In the genomic region with DNA sequence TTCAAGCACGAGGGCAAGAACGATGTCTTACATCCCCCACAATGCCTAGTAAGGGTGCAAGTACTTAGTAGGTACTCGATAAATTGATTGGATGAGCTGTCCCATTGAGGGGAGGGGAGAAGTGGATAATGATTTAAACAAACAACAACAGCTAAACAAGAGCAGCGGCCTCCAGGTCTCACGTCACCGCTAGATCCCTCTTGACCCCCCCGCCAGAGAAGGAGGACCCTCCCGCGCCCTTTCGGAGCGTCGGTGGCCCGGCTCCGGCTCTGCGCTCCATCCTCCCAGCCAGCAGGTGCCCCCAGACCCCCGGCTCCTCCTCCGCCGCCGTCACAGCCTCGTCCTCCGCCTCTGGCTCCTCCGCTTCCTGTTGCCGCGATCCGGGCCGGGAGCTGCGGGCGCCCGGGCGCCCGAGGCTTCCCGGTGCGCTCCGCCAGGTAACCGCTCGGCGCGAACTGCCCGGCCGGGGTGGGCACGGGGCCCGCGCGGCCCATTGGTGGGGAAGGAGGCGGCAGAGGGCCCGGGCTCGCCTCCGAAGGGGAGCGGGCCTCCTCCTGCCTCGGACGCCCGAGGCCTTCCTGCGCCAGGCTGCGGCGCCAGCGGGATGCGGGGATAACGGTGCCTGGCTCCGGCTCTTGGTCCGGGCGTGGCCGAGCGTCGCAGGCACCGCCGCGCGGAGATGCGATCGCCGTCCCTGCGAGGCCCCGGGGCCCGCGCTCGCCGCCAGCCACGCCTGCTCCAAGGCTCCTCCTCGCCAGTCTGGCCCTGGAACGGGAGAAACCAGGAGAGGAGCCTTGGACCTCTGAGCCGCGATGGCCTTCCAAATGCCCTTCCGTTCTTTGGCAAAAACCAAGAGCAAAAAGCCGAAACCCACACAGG, we compare ENCODE assay signal across 1 cellular context.
A peak's percentile ranks its signal among the peaks of the same experiment; 100 is the strongest.
TF ChIP-seq lines count a peak whose summit lies in the region.

TSS of gene TLCD5 (plus strand) at position 368 of the 879 bp plus-strand sequence. CDS start 2,143 bp downstream, outside the sequence.

TF ChIP-seq in K562, 482 proteins besides CTCF, POLR2A, EP300 and RAD21 (continued from another document and continues in another):
- no peak for TF ChIP-seq RBM15 (IDR thresholded peaks at IDR 0.05; ENCODE audit: insufficient read depth, low read length)
- TF ChIP-seq U2AF2 (optimal IDR thresholded peaks at IDR 0.05; ENCODE audit: low read depth, low read length) = no peak
- no peak for TF ChIP-seq HNRNPLL (IDR thresholded peaks at IDR 0.05; ENCODE audit: low read depth, low read length, poor library complexity, severe bottlenecking)
- TF ChIP-seq, protein P1, sequence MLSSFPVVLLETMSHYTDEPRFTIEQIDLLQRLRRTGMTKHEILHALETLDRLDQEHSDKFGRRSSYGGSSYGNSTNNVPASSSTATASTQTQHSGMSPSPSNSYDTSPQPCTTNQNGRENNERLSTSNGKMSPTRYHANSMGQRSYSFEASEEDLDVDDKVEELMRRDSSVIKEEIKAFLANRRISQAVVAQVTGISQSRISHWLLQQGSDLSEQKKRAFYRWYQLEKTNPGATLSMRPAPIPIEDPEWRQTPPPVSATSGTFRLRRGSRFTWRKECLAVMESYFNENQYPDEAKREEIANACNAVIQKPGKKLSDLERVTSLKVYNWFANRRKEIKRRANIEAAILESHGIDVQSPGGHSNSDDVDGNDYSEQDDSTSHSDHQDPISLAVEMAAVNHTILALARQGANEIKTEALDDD (IDR thresholded peaks at IDR 0.05) = no peak
- no peak for TF ChIP-seq ARID1B (IDR thresholded peaks at IDR 0.05)
- peak; percentile 74 for TF ChIP-seq RBFOX2 (IDR thresholded peaks at IDR 0.05; ENCODE audit: low read depth, low read length)
- TF ChIP-seq, protein P2, sequence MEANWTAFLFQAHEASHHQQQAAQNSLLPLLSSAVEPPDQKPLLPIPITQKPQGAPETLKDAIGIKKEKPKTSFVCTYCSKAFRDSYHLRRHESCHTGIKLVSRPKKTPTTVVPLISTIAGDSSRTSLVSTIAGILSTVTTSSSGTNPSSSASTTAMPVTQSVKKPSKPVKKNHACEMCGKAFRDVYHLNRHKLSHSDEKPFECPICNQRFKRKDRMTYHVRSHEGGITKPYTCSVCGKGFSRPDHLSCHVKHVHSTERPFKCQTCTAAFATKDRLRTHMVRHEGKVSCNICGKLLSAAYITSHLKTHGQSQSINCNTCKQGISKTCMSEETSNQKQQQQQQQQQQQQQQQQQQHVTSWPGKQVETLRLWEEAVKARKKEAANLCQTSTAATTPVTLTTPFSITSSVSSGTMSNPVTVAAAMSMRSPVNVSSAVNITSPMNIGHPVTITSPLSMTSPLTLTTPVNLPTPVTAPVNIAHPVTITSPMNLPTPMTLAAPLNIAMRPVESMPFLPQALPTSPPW (CRISPR knock-in tag; IDR thresholded peaks at IDR 0.05) = peak; percentile 83
- TF ChIP-seq, protein P3, sequence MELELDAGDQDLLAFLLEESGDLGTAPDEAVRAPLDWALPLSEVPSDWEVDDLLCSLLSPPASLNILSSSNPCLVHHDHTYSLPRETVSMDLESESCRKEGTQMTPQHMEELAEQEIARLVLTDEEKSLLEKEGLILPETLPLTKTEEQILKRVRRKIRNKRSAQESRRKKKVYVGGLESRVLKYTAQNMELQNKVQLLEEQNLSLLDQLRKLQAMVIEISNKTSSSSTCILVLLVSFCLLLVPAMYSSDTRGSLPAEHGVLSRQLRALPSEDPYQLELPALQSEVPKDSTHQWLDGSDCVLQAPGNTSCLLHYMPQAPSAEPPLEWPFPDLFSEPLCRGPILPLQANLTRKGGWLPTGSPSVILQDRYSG (tag; conservative IDR thresholded peaks at IDR 0.05; ENCODE audit: low read depth) = no peak
- TF ChIP-seq NR2F6 (CRISPR knock-in tag; IDR thresholded peaks at IDR 0.05) = no peak
- TF ChIP-seq NRF1 (conservative IDR thresholded peaks at IDR 0.05 in 1 of 2, IDR thresholded peaks at IDR 0.05 in 1 of 2) = peak; percentile 62 to 72; a peak in 3 of 4 replicates
- no peak for TF ChIP-seq POLR2B (IDR thresholded peaks at IDR 0.05; ENCODE audit: low read depth, partially characterized antibody)
- no peak for TF ChIP-seq ZNF398 (CRISPR knock-in tag; IDR thresholded peaks at IDR 0.05)
- TF ChIP-seq SIX5 (IDR thresholded peaks at IDR 0.05; ENCODE audit: borderline replicate concordance in 1 of 2, insufficient read depth in 1 of 2, low read depth in 1 of 2, low read length in 2 of 2) = no peak
- no peak for TF ChIP-seq SMAD1 (IDR thresholded peaks at IDR 0.05; ENCODE audit: low read depth, low read length, partially characterized antibody)
- no peak for TF ChIP-seq TCF7 (IDR thresholded peaks at IDR 0.05; ENCODE audit: borderline replicate concordance)
- no peak for TF ChIP-seq ZNF695 (CRISPR knock-in tag; IDR thresholded peaks at IDR 0.05)
- no peak for TF ChIP-seq CEBPG (CRISPR knock-in tag; IDR thresholded peaks at IDR 0.05)
- TF ChIP-seq CEBPG (tag; conservative IDR thresholded peaks at IDR 0.05 in 1 of 2, IDR thresholded peaks at IDR 0.05 in 1 of 2) = no peak
- no peak for TF ChIP-seq TAF9B (IDR thresholded peaks at IDR 0.05; ENCODE audit: partially characterized antibody)
- no peak for TF ChIP-seq BHLHE40 (IDR thresholded peaks at IDR 0.05; ENCODE audit: low read length)
- no peak for TF ChIP-seq FOXP1 (CRISPR knock-in tag; IDR thresholded peaks at IDR 0.05)
- no peak for TF ChIP-seq CBFA2T3 (IDR thresholded peaks at IDR 0.05)
- no peak for TF ChIP-seq ARHGAP35 (IDR thresholded peaks at IDR 0.05; ENCODE audit: partially characterized antibody)
- no peak for TF ChIP-seq GTF2F1 (IDR thresholded peaks at IDR 0.05; ENCODE audit: low read depth, low read length)
- no peak for TF ChIP-seq MEIS2 (IDR thresholded peaks at IDR 0.05; ENCODE audit: partially characterized antibody)
- TF ChIP-seq CXXC5 (CRISPR knock-in tag; IDR thresholded peaks at IDR 0.05) = peak; percentile 73
- TF ChIP-seq PRMT5 (CRISPR knock-in tag; IDR thresholded peaks at IDR 0.05) = no peak
- TF ChIP-seq TOE1 (IDR thresholded peaks at IDR 0.05; ENCODE audit: borderline replicate concordance) = no peak
- no peak for TF ChIP-seq TOE1 (CRISPR knock-in tag; IDR thresholded peaks at IDR 0.05; ENCODE audit: borderline replicate concordance, low read depth)
- TF ChIP-seq, protein P4, sequence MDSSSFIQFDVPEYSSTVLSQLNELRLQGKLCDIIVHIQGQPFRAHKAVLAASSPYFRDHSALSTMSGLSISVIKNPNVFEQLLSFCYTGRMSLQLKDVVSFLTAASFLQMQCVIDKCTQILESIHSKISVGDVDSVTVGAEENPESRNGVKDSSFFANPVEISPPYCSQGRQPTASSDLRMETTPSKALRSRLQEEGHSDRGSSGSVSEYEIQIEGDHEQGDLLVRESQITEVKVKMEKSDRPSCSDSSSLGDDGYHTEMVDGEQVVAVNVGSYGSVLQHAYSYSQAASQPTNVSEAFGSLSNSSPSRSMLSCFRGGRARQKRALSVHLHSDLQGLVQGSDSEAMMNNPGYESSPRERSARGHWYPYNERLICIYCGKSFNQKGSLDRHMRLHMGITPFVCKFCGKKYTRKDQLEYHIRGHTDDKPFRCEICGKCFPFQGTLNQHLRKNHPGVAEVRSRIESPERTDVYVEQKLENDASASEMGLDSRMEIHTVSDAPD (CRISPR knock-in tag; IDR thresholded peaks at IDR 0.05) = no peak
- 0 out of 2 replicates have a peak, but pooled peaks have one; percentile 17 for TF ChIP-seq NR2C2 (CRISPR knock-in tag; IDR thresholded peaks at IDR 0.05)
- TF ChIP-seq NR2C2 (tag; IDR thresholded peaks at IDR 0.05) = no peak
- TF ChIP-seq HOMEZ (CRISPR knock-in tag; IDR thresholded peaks at IDR 0.05) = no peak
- TF ChIP-seq SRSF9 (IDR thresholded peaks at IDR 0.05; ENCODE audit: borderline replicate concordance, low read depth, low read length) = no peak
- no peak for TF ChIP-seq SLC30A9 (CRISPR knock-in tag; IDR thresholded peaks at IDR 0.05)
- TF ChIP-seq REST (CRISPR knock-in tag; IDR thresholded peaks at IDR 0.05; ENCODE audit: low read depth) = 0 out of 2 replicates have a peak, but pooled peaks have one; percentile 32
- no peak for TF ChIP-seq RBM34 (IDR thresholded peaks at IDR 0.05; ENCODE audit: borderline replicate concordance, insufficient read depth, low read length)
- TF ChIP-seq, protein P5, sequence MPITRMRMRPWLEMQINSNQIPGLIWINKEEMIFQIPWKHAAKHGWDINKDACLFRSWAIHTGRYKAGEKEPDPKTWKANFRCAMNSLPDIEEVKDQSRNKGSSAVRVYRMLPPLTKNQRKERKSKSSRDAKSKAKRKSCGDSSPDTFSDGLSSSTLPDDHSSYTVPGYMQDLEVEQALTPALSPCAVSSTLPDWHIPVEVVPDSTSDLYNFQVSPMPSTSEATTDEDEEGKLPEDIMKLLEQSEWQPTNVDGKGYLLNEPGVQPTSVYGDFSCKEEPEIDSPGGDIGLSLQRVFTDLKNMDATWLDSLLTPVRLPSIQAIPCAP (CRISPR knock-in tag; IDR thresholded peaks at IDR 0.05; ENCODE audit: borderline replicate concordance) = no peak
- TF ChIP-seq HNRNPK (IDR thresholded peaks at IDR 0.05; ENCODE audit: low read depth, low read length, poor library complexity, severe bottlenecking) = no peak
- TF ChIP-seq ZNF384 (IDR thresholded peaks at IDR 0.05; ENCODE audit: low read depth, low read length) = no peak
- TF ChIP-seq MNT (conservative IDR thresholded peaks at IDR 0.05) = no peak
- no peak for TF ChIP-seq U2AF1 (optimal IDR thresholded peaks at IDR 0.05; ENCODE audit: low read depth, low read length)
